In the genomic region with DNA sequence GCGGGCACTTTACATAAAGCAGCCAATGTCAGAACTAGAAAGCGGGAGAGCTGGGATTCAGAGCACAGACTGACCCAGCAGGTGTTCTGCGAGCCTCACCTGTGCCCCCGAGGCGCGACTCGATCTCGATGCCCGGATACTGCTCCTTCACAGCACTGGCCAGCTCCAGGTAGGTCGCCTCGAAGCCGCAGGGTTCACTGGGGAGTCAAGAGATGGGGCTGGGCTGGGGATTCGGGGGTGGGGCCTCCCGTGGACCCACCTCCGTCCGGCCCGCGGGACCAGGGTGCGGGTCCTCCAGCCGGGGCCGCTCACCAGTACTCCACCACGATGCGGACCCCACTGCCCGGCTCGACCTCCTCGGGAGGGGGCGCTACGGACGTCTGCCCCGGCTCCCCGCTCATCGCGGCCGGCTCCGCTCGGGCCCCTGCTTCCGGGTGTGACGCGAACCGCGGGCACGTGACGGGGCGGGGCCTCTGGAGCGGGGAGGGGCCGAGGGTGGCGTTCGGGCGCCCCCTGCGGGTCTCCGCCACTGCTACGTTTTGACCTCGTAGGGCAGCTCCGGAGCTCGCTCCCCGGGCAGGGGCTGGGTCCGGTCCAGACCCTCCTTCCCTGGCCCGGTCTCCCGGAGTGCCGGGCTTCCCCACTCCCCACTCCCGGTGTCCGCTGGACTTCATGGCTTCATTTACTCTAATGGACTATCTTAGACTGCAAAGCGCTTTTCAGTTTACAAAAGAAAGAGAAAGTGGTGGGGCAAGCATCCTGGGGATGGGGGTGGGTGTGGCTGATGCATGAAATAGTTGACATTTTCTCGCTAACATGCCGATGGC, we compare ENCODE assay signal across 1 cellular context.
TF ChIP-seq lines count a peak whose summit lies in the region.

A gene with protein sequence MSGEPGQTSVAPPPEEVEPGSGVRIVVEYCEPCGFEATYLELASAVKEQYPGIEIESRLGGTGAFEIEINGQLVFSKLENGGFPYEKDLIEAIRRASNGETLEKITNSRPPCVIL (minus strand): TSS at position 438 of the 827 bp plus-strand sequence. CDS start 37 bp downstream, at position 401.

TF ChIP-seq in HepG2, 621 proteins besides CTCF, POLR2A, EP300 and RAD21 (continued from another document and continues in another):
- TF ChIP-seq ZNF354B (CRISPR knock-in tag; IDR thresholded peaks at IDR 0.05) (peak; percentile 90; the same call in 1 of the 2 replicates), KDM2A (CRISPR knock-in tag; IDR thresholded peaks at IDR 0.05; ENCODE audit: borderline replicate concordance, low read depth) (peak; percentile 99), ZNF75D (CRISPR knock-in tag; IDR thresholded peaks at IDR 0.05; ENCODE audit: borderline replicate concordance) (no peak), ZNF891 (CRISPR knock-in tag; IDR thresholded peaks at IDR 0.05) (peak; percentile 95), ELF3 (CRISPR knock-in tag; IDR thresholded peaks at IDR 0.05) (peak; percentile 99), PHF21A (CRISPR knock-in tag; IDR thresholded peaks at IDR 0.05) (peak; percentile 47), ZFX (CRISPR knock-in tag; IDR thresholded peaks at IDR 0.05; ENCODE audit: low read depth) (peak; percentile 82), PITX1 (CRISPR knock-in tag; IDR thresholded peaks at IDR 0.05) (peak; percentile 17; the same call in 1 of the 2 replicates), TCF12 (IDR thresholded peaks at IDR 0.05) (no peak), TCF12 (CRISPR knock-in tag; IDR thresholded peaks at IDR 0.05) (peak; percentile 40; the same call in 1 of the 2 replicates), ZSCAN29 (CRISPR knock-in tag; conservative IDR thresholded peaks at IDR 0.05) (no peak; the same call in 1 of the 2 replicates), ONECUT2 (CRISPR knock-in tag; IDR thresholded peaks at IDR 0.05) (no peak), RAD51 (IDR thresholded peaks at IDR 0.05; ENCODE audit: borderline replicate concordance) (peak; percentile 82), HCFC1 (IDR thresholded peaks at IDR 0.05; ENCODE audit: low read depth, low read length) (peak; percentile 47; the same call in 1 of the 2 replicates), MEIS2 (CRISPR knock-in tag; IDR thresholded peaks at IDR 0.05) (no peak; the same call in 1 of the 2 replicates), HES4 (CRISPR knock-in tag; IDR thresholded peaks at IDR 0.05; ENCODE audit: borderline replicate concordance) (no peak), ZNF280B (CRISPR knock-in tag; IDR thresholded peaks at IDR 0.05; ENCODE audit: borderline replicate concordance) (peak; percentile 64; the same call in 1 of the 2 replicates), TCF7L2 (IDR thresholded peaks at IDR 0.05; ENCODE audit: low read depth, low read length) (no peak), HMG20B (CRISPR knock-in tag; conservative IDR thresholded peaks at IDR 0.05) (no peak), SMAD3 (CRISPR knock-in tag; IDR thresholded peaks at IDR 0.05) (peak; percentile 80), ZNF790 (CRISPR knock-in tag; IDR thresholded peaks at IDR 0.05; ENCODE audit: borderline replicate concordance) (peak; percentile 74; the same call in 1 of the 2 replicates), WIZ (CRISPR knock-in tag; IDR thresholded peaks at IDR 0.05) (no peak; the same call in 1 of the 2 replicates), RARG (CRISPR knock-in tag; IDR thresholded peaks at IDR 0.05; ENCODE audit: low read depth) (no peak), ZNF460 (CRISPR knock-in tag; IDR thresholded peaks at IDR 0.05; ENCODE audit: borderline replicate concordance) (peak; percentile 72; the same call in 1 of the 2 replicates), ZNF367 (CRISPR knock-in tag; IDR thresholded peaks at IDR 0.05; ENCODE audit: borderline replicate concordance) (no peak), TP53 (CRISPR knock-in tag; conservative IDR thresholded peaks at IDR 0.05) (0 out of 2 replicates have a peak, but pooled peaks have one; percentile 18), RFXAP (CRISPR knock-in tag; IDR thresholded peaks at IDR 0.05; ENCODE audit: borderline replicate concordance) (peak; percentile 90), ZNF770 (CRISPR knock-in tag; IDR thresholded peaks at IDR 0.05) (peak; percentile 68), ZNF382 (CRISPR knock-in tag; IDR thresholded peaks at IDR 0.05; ENCODE audit: borderline replicate concordance) (no peak), NFYB (CRISPR knock-in tag; IDR thresholded peaks at IDR 0.05) (peak; percentile 34), KAT7 (CRISPR knock-in tag; IDR thresholded peaks at IDR 0.05; ENCODE audit: borderline replicate concordance) (peak; percentile 78; the same call in 1 of the 2 replicates), MIER2 (CRISPR knock-in tag; IDR thresholded peaks at IDR 0.05) (peak; percentile 42; the same call in 1 of the 2 replicates), ERF (CRISPR knock-in tag; IDR thresholded peaks at IDR 0.05) (peak; percentile 95), ZNF143 (CRISPR knock-in tag; IDR thresholded peaks at IDR 0.05) (peak; percentile 50; the same call in 1 of the 2 replicates), PPARG (CRISPR knock-in tag; conservative IDR thresholded peaks at IDR 0.05) (peak; percentile 79; the same call in 1 of the 2 replicates), YEATS2 (CRISPR knock-in tag; IDR thresholded peaks at IDR 0.05; ENCODE audit: borderline replicate concordance) (peak; percentile 86; the same call in 1 of the 2 replicates), ZNF749 (CRISPR knock-in tag; IDR thresholded peaks at IDR 0.05; ENCODE audit: borderline replicate concordance) (peak; percentile 86; the same call in 1 of the 2 replicates), IKZF1 (IDR thresholded peaks at IDR 0.05) (no peak), PHF5A (CRISPR knock-in tag; IDR thresholded peaks at IDR 0.05; ENCODE audit: low read depth, unreplicated experiment) (no peak), ZNF614 (CRISPR knock-in tag; IDR thresholded peaks at IDR 0.05; ENCODE audit: borderline replicate concordance) (peak; percentile 89; the same call in 1 of the 2 replicates), ZNF318 (CRISPR knock-in tag; IDR thresholded peaks at IDR 0.05) (0 out of 2 replicates have a peak, but pooled peaks have one; percentile 40), ZSCAN30 (CRISPR knock-in tag; IDR thresholded peaks at IDR 0.05) (no peak), SETDB1 (CRISPR knock-in tag; IDR thresholded peaks at IDR 0.05; ENCODE audit: borderline replicate concordance) (no peak)
- TF ChIP-seq, protein P1, sequence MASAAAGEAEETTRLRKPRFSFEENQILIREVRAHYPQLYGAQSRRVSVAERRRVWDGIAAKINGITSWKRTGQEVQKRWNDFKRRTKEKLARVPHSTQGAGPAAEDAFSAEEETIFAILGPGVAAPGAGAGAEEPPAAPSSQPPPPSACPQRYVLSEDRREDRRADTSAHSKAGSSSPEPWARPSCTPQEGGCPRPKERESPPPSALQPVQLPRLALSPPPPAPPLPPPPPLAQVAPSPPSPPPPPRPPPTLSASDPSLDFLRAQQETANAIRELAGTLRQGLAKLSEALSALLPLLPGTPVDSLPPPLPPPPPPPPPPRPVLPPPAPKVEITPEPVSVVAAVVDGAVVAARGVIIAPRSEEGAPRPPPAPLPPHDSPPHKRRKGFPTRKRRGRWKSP (CRISPR knock-in tag; IDR thresholded peaks at IDR 0.05) = no peak; the same call in none of the 2 replicates
- TF ChIP-seq, protein P2, sequence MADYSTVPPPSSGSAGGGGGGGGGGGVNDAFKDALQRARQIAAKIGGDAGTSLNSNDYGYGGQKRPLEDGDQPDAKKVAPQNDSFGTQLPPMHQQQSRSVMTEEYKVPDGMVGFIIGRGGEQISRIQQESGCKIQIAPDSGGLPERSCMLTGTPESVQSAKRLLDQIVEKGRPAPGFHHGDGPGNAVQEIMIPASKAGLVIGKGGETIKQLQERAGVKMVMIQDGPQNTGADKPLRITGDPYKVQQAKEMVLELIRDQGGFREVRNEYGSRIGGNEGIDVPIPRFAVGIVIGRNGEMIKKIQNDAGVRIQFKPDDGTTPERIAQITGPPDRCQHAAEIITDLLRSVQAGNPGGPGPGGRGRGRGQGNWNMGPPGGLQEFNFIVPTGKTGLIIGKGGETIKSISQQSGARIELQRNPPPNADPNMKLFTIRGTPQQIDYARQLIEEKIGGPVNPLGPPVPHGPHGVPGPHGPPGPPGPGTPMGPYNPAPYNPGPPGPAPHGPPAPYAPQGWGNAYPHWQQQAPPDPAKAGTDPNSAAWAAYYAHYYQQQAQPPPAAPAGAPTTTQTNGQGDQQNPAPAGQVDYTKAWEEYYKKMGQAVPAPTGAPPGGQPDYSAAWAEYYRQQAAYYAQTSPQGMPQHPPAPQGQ (CRISPR knock-in tag; IDR thresholded peaks at IDR 0.05; ENCODE audit: borderline replicate concordance) = no peak; the same call in 1 of the 2 replicates
- TF ChIP-seq, protein P3, sequence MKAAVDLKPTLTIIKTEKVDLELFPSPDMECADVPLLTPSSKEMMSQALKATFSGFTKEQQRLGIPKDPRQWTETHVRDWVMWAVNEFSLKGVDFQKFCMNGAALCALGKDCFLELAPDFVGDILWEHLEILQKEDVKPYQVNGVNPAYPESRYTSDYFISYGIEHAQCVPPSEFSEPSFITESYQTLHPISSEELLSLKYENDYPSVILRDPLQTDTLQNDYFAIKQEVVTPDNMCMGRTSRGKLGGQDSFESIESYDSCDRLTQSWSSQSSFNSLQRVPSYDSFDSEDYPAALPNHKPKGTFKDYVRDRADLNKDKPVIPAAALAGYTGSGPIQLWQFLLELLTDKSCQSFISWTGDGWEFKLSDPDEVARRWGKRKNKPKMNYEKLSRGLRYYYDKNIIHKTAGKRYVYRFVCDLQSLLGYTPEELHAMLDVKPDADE (CRISPR knock-in tag; IDR thresholded peaks at IDR 0.05) = no peak
